15 cellular contexts compared by ENCODE assay signal in genomic region chr1:226651041-226651731, GRCh38.
DNase-seq lines count a peak whose midpoint lies in the region; ATAC-seq and TF ChIP-seq lines count a peak whose summit lies in the region.
"Had no signal": no experiment of that assay in that cellular context is flagged by ENCODE, and none has a peak within 500 bp of the region (broad histone marks: within the 10 kb centered on the region; RNA-seq: fewer than 3 reads in every experiment).

No MANE protein-coding gene starts in this region.

- 86 to 93% (median 90%) methylated on average over 12 of the region's 12 CpGs for WGBS in spleen, 5 donors

- peaks cover 0 to 18% (median 7%) of the 10 kb centered on the region in 6 donors for H3K4me1 ChIP-seq in spleen

- no peak for TF ChIP-seq POLR2A in spleen (IDR thresholded peaks at IDR 0.05)

- no peak for TF ChIP-seq CTCF in spleen (IDR thresholded peaks at IDR 0.05 in 8 of 11, conservative IDR thresholded peaks at IDR 0.05 in 3 of 11)

- no peak for TF ChIP-seq RAD21 in Ishikawa (IDR thresholded peaks at IDR 0.05; ENCODE audit: low read depth)

- no peaks in the 10 kb centered on the region for H3K9me3 ChIP-seq in spleen
- H3K9me3 ChIP-seq: A549; BLaER1 treated with 17β-estradiol and CSF1 and Interleukin-3, amounts not matched to agents 10 nM and 100 nM; stomach had no signal

- no peak overlapping the region for H3K4me3 Mint-ChIP-seq in activated T-cell treated with anti-CD3 and anti-CD28 coated beads, Interleukin-2, amount 50 U/mL, for 72 hours
- H3K4me3 Mint-ChIP-seq in activated T-cell treated with anti-CD3 and anti-CD28 coated beads, Interleukin-2, amount 50 U/mL, for 4 hours = no peak overlapping the region
- no peak overlapping the region for H3K4me3 Mint-ChIP-seq in dendritic cell treated with granulocyte-macrophage colony-stimulating factor and Interleukin-4, amounts not matched to agents 40 ng/mL and 50 ng/mL, for 4 days

- peak overlapping the region; percentile 93 for H3K27ac Mint-ChIP-seq in activated T-cell treated with anti-CD3 and anti-CD28 coated beads, Interleukin-2, amount 50 U/mL, for 72 hours
- H3K27ac Mint-ChIP-seq in dendritic cell treated with granulocyte-macrophage colony-stimulating factor and Interleukin-4, amounts not matched to agents 40 ng/mL and 50 ng/mL, for 4 days = peak overlapping the region; percentile 12

- H3K27me3 ChIP-seq in spleen (replicated peaks in 1 of 7) = no peaks in the 10 kb centered on the region
- H3K27me3 ChIP-seq: BLaER1 treated with 17β-estradiol and CSF1 and Interleukin-3, amounts not matched to agents 10 nM and 100 nM; stomach had no signal

- H3K36me3 Mint-ChIP-seq in activated T-cell treated with anti-CD3 and anti-CD28 coated beads, Interleukin-2, amount 50 U/mL, for 72 hours (ENCODE audit: insufficient read depth in 2 of 2) = peaks cover 7 to 13% of the 10 kb centered on the region in 2 donors
- H3K36me3 Mint-ChIP-seq in activated T-cell treated with anti-CD3 and anti-CD28 coated beads, Interleukin-2, amount 50 U/mL, for 4 hours (ENCODE audit: insufficient read depth) = peaks cover 5% of the 10 kb centered on the region
- peaks cover 25% of the 10 kb centered on the region for H3K36me3 Mint-ChIP-seq in dendritic cell treated with granulocyte-macrophage colony-stimulating factor and Interleukin-4, amounts not matched to agents 40 ng/mL and 50 ng/mL, for 4 days (ENCODE audit: low read depth)

- no peak overlapping the region for H3K4me3 ChIP-seq in spleen
- H3K4me3 ChIP-seq: A549; BLaER1 treated with 17β-estradiol and CSF1 and Interleukin-3, amounts not matched to agents 10 nM and 100 nM; stomach had no signal

- DNase-seq in activated T-cell treated with anti-CD3 and anti-CD28 coated beads, Interleukin-2, amount 50 U/mL, for 72 hours = no peak
- DNase-seq in activated T-cell treated with anti-CD3 and anti-CD28 coated beads, Interleukin-2, amount 50 U/mL, for 4 hours = no peak
- DNase-seq in spleen (peak; percentile 73), middle frontal gyrus (ENCODE audit: extremely low spot score, low spot score) (no peak), NCI-H774 (lab: John Stamatoyannopoulos, UW) (no peak), NCI-H1436 (lab: John Stamatoyannopoulos, UW) (no peak)
- DNase-seq: activated CD8-positive, alpha-beta memory T cell treated with anti-CD3 and anti-CD28 coated beads for 24 hours; NCI-H1436 treated with DMSO at 0.1 percent for 48 hours; NCI-H2171; NCI-H526; stomach had no signal

- peaks cover 0 to 38% (median 29%) of the 10 kb centered on the region in 6 donors for H3K36me3 ChIP-seq in spleen

- ATAC-seq in activated T-cell treated with anti-CD3 and anti-CD28 coated beads, Interleukin-2, amount 50 U/mL, for 72 hours (replicated peaks in 1 of 2) = no peak
- ATAC-seq in activated T-cell treated with anti-CD3 and anti-CD28 coated beads, Interleukin-2, amount 50 U/mL, for 4 hours = no peak
- ATAC-seq: A549 had no signal

- H3K9me3 Mint-ChIP-seq in activated T-cell treated with anti-CD3 and anti-CD28 coated beads, Interleukin-2, amount 50 U/mL, for 72 hours = no peaks in the 10 kb centered on the region
- no peaks in the 10 kb centered on the region for H3K9me3 Mint-ChIP-seq in activated T-cell treated with anti-CD3 and anti-CD28 coated beads, Interleukin-2, amount 50 U/mL, for 4 hours
- H3K9me3 Mint-ChIP-seq in dendritic cell treated with granulocyte-macrophage colony-stimulating factor and Interleukin-4, amounts not matched to agents 40 ng/mL and 50 ng/mL, for 4 days = no peaks in the 10 kb centered on the region

- TF ChIP-seq EP300 in Ishikawa (IDR thresholded peaks at IDR 0.05; ENCODE audit: borderline replicate concordance) = no peak

- peaks cover 45% of the 10 kb centered on the region for H3K4me1 Mint-ChIP-seq in activated T-cell treated with anti-CD3 and anti-CD28 coated beads, Interleukin-2, amount 50 U/mL, for 72 hours (ENCODE audit: low read depth)
- peaks cover 33% of the 10 kb centered on the region for H3K4me1 Mint-ChIP-seq in activated T-cell treated with anti-CD3 and anti-CD28 coated beads, Interleukin-2, amount 50 U/mL, for 4 hours (ENCODE audit: low read depth)
- H3K4me1 Mint-ChIP-seq in dendritic cell treated with granulocyte-macrophage colony-stimulating factor and Interleukin-4, amounts not matched to agents 40 ng/mL and 50 ng/mL, for 4 days (ENCODE audit: low read depth) = peaks cover 54% of the 10 kb centered on the region

- intact Hi-C loops in dendritic cell treated with granulocyte-macrophage colony-stimulating factor and Interleukin-4, amounts not matched to agents 40 ng/mL and 50 ng/mL, for 4 days (cut with micrococcal nuclease) = no loop called here
- intact Hi-C loops in spleen (cut with DNase I; ENCODE audit: low total_unique reads) = loop anchor here (10.0 kb wide), 1 partner anchor 84 kb away; the partner anchor contains the start of gene ITPKB

- no peaks in the 10 kb centered on the region for H3K27me3 Mint-ChIP-seq in activated T-cell treated with anti-CD3 and anti-CD28 coated beads, Interleukin-2, amount 50 U/mL, for 72 hours (ENCODE audit: low read depth)
- H3K27me3 Mint-ChIP-seq in activated T-cell treated with anti-CD3 and anti-CD28 coated beads, Interleukin-2, amount 50 U/mL, for 4 hours (ENCODE audit: low read depth) = no peaks in the 10 kb centered on the region
- no peaks in the 10 kb centered on the region for H3K27me3 Mint-ChIP-seq in dendritic cell treated with granulocyte-macrophage colony-stimulating factor and Interleukin-4, amounts not matched to agents 40 ng/mL and 50 ng/mL, for 4 days

- H3K27ac ChIP-seq in spleen = peak overlapping the region in 1 of 8 donors; percentile 25
- H3K27ac ChIP-seq: A549 had no signal

TF ChIP-seq in Ishikawa, 13 proteins besides CTCF, POLR2A, EP300 and RAD21:
- peak; percentile 33; the same call in 1 of the 2 replicates for TF ChIP-seq REST (IDR thresholded peaks at IDR 0.05; ENCODE audit: low read depth)
- no peak for TF ChIP-seq CREB1 (IDR thresholded peaks at IDR 0.05; ENCODE audit: low read depth)
